In the genomic region with DNA sequence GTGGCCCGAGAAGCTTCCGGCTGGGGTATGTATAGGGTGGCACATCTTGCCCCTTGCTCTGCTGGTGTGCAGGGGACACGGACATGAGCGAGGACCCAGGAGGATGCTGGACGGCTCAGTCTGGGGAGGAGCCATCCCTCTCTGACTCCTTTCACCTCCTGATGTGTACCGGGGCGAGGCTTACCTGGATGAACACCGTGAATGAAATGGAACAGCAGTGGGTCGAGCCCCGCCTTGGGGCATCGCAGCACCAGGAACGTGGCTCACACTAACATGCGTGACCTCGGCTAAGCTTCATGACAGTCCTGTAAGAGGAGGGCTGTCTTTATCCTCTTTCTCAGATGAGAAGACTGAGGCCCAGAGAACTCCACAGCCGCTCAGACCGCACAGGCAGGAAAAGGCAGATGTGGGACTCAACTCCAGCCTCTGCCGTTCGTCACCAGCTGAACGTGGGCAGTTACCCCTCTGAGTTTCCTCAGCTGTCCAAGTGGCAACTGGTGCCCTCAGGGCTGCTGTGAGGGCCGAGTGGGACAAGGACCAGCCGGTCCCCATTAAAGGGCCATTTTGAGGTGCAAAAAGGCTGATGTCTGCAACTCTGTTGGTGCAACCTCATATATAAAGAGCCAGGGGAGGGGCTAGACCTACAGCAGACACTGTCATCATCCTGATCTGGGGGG, we compare ENCODE assay signal across 1 cellular context.
TF ChIP-seq lines count a peak whose summit lies in the region.

No MANE protein-coding gene starts in this region.

TF ChIP-seq in WTC11, 78 proteins besides CTCF, POLR2A, EP300 and RAD21 (continued from another document):
- TF ChIP-seq, protein P1, sequence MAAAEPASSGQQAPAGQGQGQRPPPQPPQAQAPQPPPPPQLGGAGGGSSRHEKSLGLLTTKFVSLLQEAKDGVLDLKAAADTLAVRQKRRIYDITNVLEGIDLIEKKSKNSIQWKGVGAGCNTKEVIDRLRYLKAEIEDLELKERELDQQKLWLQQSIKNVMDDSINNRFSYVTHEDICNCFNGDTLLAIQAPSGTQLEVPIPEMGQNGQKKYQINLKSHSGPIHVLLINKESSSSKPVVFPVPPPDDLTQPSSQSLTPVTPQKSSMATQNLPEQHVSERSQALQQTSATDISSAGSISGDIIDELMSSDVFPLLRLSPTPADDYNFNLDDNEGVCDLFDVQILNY (CRISPR knock-in tag; IDR thresholded peaks at IDR 0.05) = no peak
- TF ChIP-seq, protein P2, sequence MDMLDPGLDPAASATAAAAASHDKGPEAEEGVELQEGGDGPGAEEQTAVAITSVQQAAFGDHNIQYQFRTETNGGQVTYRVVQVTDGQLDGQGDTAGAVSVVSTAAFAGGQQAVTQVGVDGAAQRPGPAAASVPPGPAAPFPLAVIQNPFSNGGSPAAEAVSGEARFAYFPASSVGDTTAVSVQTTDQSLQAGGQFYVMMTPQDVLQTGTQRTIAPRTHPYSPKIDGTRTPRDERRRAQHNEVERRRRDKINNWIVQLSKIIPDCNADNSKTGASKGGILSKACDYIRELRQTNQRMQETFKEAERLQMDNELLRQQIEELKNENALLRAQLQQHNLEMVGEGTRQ (CRISPR knock-in tag; IDR thresholded peaks at IDR 0.05) = no peak
